ENCODE assay signal across 27 cellular contexts in genomic region chr15:49164865-49165264, GRCh38.
"Had no signal": no experiment of that assay in that cellular context is flagged by ENCODE, and none has a peak within 500 bp of the region (broad histone marks: within the 10 kb centered on the region; RNA-seq: fewer than 3 reads in every experiment).

No MANE protein-coding gene starts in this region.

- H3K27me3 ChIP-seq: colonic mucosa, dorsolateral prefrontal cortex, esophagus muscularis mucosa, esophagus squamous epithelium, foreskin keratinocyte, gastrocnemius medialis, gastroesophageal sphincter, heart left ventricle, heart right ventricle had no signal

- DNase-seq: colonic mucosa; cortex of kidney; dermis blood vessel endothelial cell; dorsolateral prefrontal cortex; effector CD4-positive, alpha-beta T cell; effector CD8-positive, alpha-beta T cell; effector memory CD4-positive, alpha-beta T cell; effector memory CD8-positive, alpha-beta T cell; endodermal cell; erythroblast; esophagus squamous epithelium; foreskin fibroblast; foreskin keratinocyte; foreskin melanocyte; gastrocnemius medialis; glutamatergic neuron; head of caudate nucleus; heart left ventricle; heart right ventricle had no signal

- FAIRE-seq: colon, endometrium, endothelial cell of umbilical vein had no signal

- H3K36me3 ChIP-seq: colonic mucosa had no signal

- H3K4me3 ChIP-seq: colonic mucosa, coronary artery, dorsolateral prefrontal cortex, esophagus muscularis mucosa, esophagus squamous epithelium, gastrocnemius medialis, gastroesophageal sphincter, heart left ventricle, heart right ventricle had no signal

- ATAC-seq: effector memory CD8-positive, alpha-beta T cell; esophagus mucosa; foreskin keratinocyte; gastrocnemius medialis; gastroesophageal sphincter; heart left ventricle; heart right ventricle had no signal

- H3K9me3 ChIP-seq: colonic mucosa, esophagus muscularis mucosa, esophagus squamous epithelium, gastrocnemius medialis, gastroesophageal sphincter, heart left ventricle, heart right ventricle had no signal

- H3K27ac ChIP-seq: colonic mucosa, coronary artery, dorsolateral prefrontal cortex, epithelial cell of prostate, esophagus muscularis mucosa, esophagus squamous epithelium, foreskin keratinocyte, gastrocnemius medialis, gastroesophageal sphincter, heart left ventricle, heart right ventricle had no signal

- H3K4me1 ChIP-seq: colonic mucosa, gastrocnemius medialis, gastroesophageal sphincter had no signal
